In the genomic region with DNA sequence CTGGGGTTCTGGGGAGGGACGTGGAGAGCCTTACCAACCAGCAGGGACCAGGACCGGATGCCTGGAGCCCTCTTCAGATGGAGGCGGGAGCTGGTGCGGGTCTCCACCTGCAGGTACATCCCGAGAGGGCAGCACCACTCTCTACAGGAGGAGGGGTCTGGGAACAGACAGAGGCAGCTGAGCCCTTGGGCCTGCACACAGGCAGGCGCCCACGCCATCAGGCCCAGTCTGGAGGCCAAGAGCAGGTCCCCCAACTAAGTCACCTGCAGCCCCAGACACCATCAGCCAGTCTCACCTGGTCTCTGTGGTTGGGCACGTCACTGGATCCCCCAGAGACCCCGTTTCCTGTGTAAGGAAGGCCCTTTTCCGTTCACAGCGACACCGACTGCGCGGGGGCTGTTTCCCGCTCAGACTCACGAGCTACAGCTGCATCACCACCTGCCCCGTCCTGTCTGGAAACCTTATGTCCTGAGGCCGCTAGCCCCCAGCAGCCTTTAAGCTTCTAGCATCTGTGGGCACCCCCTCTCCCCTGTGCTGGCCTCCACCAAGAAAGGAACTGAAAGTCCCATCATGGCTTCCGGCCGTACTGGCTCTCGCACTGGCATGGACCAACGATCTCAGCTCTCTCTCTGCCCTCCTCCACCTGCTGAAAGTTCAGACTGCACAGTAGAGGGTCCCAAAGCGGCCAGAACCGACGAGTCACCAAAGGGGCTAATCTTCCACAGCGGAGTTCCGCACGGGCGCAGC, we compare ENCODE assay signal across 8 cellular contexts. TPM values are rescaled to one million over a fixed set of nuclear protein-coding genes. Genes with fewer than 3 reads are reported as not detected.
DNase-seq lines count a peak whose midpoint lies in the region; ATAC-seq, FAIRE-seq and TF ChIP-seq lines count a peak whose summit lies in the region.

No MANE protein-coding gene starts in this region.

- TF ChIP-seq CTCF in endothelial cell (IDR thresholded peaks at IDR 0.05; ENCODE audit: unreplicated experiment) (no peak), progenitor cell of endocrine pancreas (IDR thresholded peaks at IDR 0.05; ENCODE audit: unreplicated experiment) (no peak)

- H3K27me3 ChIP-seq in CD4-positive, CD25-positive, alpha-beta regulatory T cell (ENCODE audit: control insufficient read depth, insufficient read depth, low read length) = no peaks in the 10 kb centered on the region

- peak overlapping the region; percentile 96 to 99 (median 97) for H3K27ac Mint-ChIP-seq in CD4-positive, CD25-positive, alpha-beta regulatory T cell
- H3K27ac Mint-ChIP-seq in activated CD4-positive, alpha-beta memory T cell treated with anti-CD3 and anti-CD28 coated beads for 36 hours = peak overlapping the region; percentile 99
- H3K27ac Mint-ChIP-seq in endothelial cell (ENCODE audit: unreplicated experiment) (peak overlapping the region; percentile 72), progenitor cell of endocrine pancreas (peak overlapping the region; percentile 84)

- H3K9me3 ChIP-seq in CD4-positive, CD25-positive, alpha-beta regulatory T cell (ENCODE audit: control insufficient read depth in 2 of 2, low read length in 2 of 2) = no peaks in the 10 kb centered on the region

- peaks cover 6% of the 10 kb centered on the region for H3K27me3 Mint-ChIP-seq in CD4-positive, CD25-positive, alpha-beta regulatory T cell
- no peaks in the 10 kb centered on the region for H3K27me3 Mint-ChIP-seq in activated CD4-positive, alpha-beta memory T cell treated with anti-CD3 and anti-CD28 coated beads for 36 hours
- H3K27me3 Mint-ChIP-seq in endothelial cell (ENCODE audit: unreplicated experiment) (peaks cover 8% of the 10 kb centered on the region), progenitor cell of endocrine pancreas (no peaks in the 10 kb centered on the region)

- peaks cover 37% of the 10 kb centered on the region for H3K4me1 ChIP-seq in CD4-positive, CD25-positive, alpha-beta regulatory T cell (ENCODE audit: control insufficient read depth, insufficient read depth, low read length, poor library complexity, severe bottlenecking)

- peak; percentile 58 for FAIRE-seq in urothelium cell line (lab: Jason Lieb, UNC)

- ATAC-seq in CD4-positive, CD25-positive, alpha-beta regulatory T cell (ENCODE audit: low read depth in 2 of 2) = peak; percentile 68 to 69
- peak; percentile 40 for ATAC-seq in GM21360 (IDR thresholded peaks at IDR 0.05; ENCODE audit: unreplicated experiment)

- DNase-seq in CD4-positive, CD25-positive, alpha-beta regulatory T cell = peak; percentile 68 to 90 (median 83)
- DNase-seq in KBM-7 (peak; percentile 48), endothelial cell (ENCODE audit: low spot score) (peak; percentile 36), progenitor cell of endocrine pancreas (ENCODE audit: low spot score, unreplicated experiment) (no peak), urothelium cell line (ENCODE audit: low spot score) (no peak), HCEC 1CT (no peak)
- DNase-seq in activated CD4-positive, alpha-beta memory T cell treated with anti-CD3 and anti-CD28 coated beads for 36 hours = peak; percentile 85

- H3K36me3 Mint-ChIP-seq in CD4-positive, CD25-positive, alpha-beta regulatory T cell = no peaks in the 10 kb centered on the region
- peaks cover 39% of the 10 kb centered on the region for H3K36me3 Mint-ChIP-seq in activated CD4-positive, alpha-beta memory T cell treated with anti-CD3 and anti-CD28 coated beads for 36 hours
- peaks cover 5% of the 10 kb centered on the region for H3K36me3 Mint-ChIP-seq in endothelial cell (ENCODE audit: low read depth, unreplicated experiment)
- H3K36me3 Mint-ChIP-seq in progenitor cell of endocrine pancreas (ENCODE audit: insufficient read depth) = peaks cover 6% of the 10 kb centered on the region

- peak overlapping the region; percentile 90 for H3K4me3 ChIP-seq in CD4-positive, CD25-positive, alpha-beta regulatory T cell (ENCODE audit: low read depth, low read length)

- H3K9me3 Mint-ChIP-seq in CD4-positive, CD25-positive, alpha-beta regulatory T cell = no peaks in the 10 kb centered on the region
- no peaks in the 10 kb centered on the region for H3K9me3 Mint-ChIP-seq in activated CD4-positive, alpha-beta memory T cell treated with anti-CD3 and anti-CD28 coated beads for 36 hours
- H3K9me3 Mint-ChIP-seq in endothelial cell (ENCODE audit: unreplicated experiment) (no peaks in the 10 kb centered on the region), progenitor cell of endocrine pancreas (ENCODE audit: low read depth) (peaks cover 14% of the 10 kb centered on the region)

- in situ Hi-C loops in KBM-7 (cut with MboI; ENCODE audit: low pct_unique_long_range_greater_than_20kb, low sequenced_read_pairs) = no loop called here

- H3K27ac ChIP-seq in CD4-positive, CD25-positive, alpha-beta regulatory T cell (ENCODE audit: insufficient read depth, low read length, poor library complexity, severe bottlenecking) = peak overlapping the region; percentile 94

- CTCF ChIA-PET in activated CD4-positive, alpha-beta memory T cell treated with anti-CD3 and anti-CD28 coated beads for 36 hours (lab: Charles Lee) = interaction anchor here (0.6 to 1.6 kb wide), 3 partner anchors 24 to 218 kb away, joined by 3 to 6 read pairs (median 3); no protein-coding TSS in a partner anchor

- intact Hi-C loops in activated CD4-positive, alpha-beta memory T cell treated with anti-CD3 and anti-CD28 coated beads for 36 hours (cut with micrococcal nuclease) = loop anchor here (1.0 kb wide), 2 partner anchors 31 to 45 kb away; partner anchors contain the start of genes HEXD and OGFOD3

- H3K4me1 Mint-ChIP-seq in CD4-positive, CD25-positive, alpha-beta regulatory T cell = peaks cover 12 to 47% (median 18%) of the 10 kb centered on the region in 4 donors
- peaks cover 46% of the 10 kb centered on the region for H3K4me1 Mint-ChIP-seq in activated CD4-positive, alpha-beta memory T cell treated with anti-CD3 and anti-CD28 coated beads for 36 hours (ENCODE audit: low read depth)
- H3K4me1 Mint-ChIP-seq in endothelial cell (ENCODE audit: unreplicated experiment) (peaks cover 19% of the 10 kb centered on the region), progenitor cell of endocrine pancreas (ENCODE audit: low read depth) (peaks cover 7% of the 10 kb centered on the region)

- peak overlapping the region; percentile 94 to 99 (median 96) for H3K4me3 Mint-ChIP-seq in CD4-positive, CD25-positive, alpha-beta regulatory T cell
- peak overlapping the region; percentile 85 for H3K4me3 Mint-ChIP-seq in activated CD4-positive, alpha-beta memory T cell treated with anti-CD3 and anti-CD28 coated beads for 36 hours
- H3K4me3 Mint-ChIP-seq in endothelial cell (ENCODE audit: unreplicated experiment) = peak overlapping the region; percentile 84
- H3K4me3 Mint-ChIP-seq in progenitor cell of endocrine pancreas (ENCODE audit: low read depth) = peak overlapping the region; percentile 81

- POLR2A ChIA-PET in activated CD4-positive, alpha-beta memory T cell treated with anti-CD3 and anti-CD28 coated beads for 36 hours (lab: Charles Lee) = interaction anchor here (0.6 to 3.0 kb wide), 12 partner anchors 9 to 220 kb away, joined by 3 to 22 read pairs (median 4); partner anchors contain the start of genes CD7, FOXK2 and NARF

- H3K36me3 ChIP-seq in CD4-positive, CD25-positive, alpha-beta regulatory T cell (ENCODE audit: control insufficient read depth, insufficient read depth, low read length) = peaks cover 9% of the 10 kb centered on the region

RNA-seq across cellular contexts. Expression of gene CYBC1, which starts 1.2 kb away (rescaled TPM):
- 155 TPM for total RNA-seq in CD4-positive, CD25-positive, alpha-beta regulatory T cell
- 100 to 1,000 TPM; 174 to 230 (median 203) TPM for polyA plus RNA-seq in CD4-positive, CD25-positive, alpha-beta regulatory T cell
- 100 to 1,000 TPM; 333 to 343 TPM for total RNA-seq in activated CD4-positive, alpha-beta memory T cell treated with anti-CD3 and anti-CD28 coated beads for 36 hours
- total RNA-seq in endothelial cell (ENCODE audit: unreplicated experiment) = 75.7 TPM
- total RNA-seq in progenitor cell of endocrine pancreas = 109 and 117 TPM in 2 replicates

RNA-seq across cellular contexts. Expression of gene NARF, which starts 9.2 kb away (rescaled TPM):
- 93.2 TPM for total RNA-seq in CD4-positive, CD25-positive, alpha-beta regulatory T cell
- 100 to 1,000 TPM in 3 of 4 donors, 10 to 100 TPM in 1; 97.0 to 141 (median 114) TPM for polyA plus RNA-seq in CD4-positive, CD25-positive, alpha-beta regulatory T cell
- total RNA-seq in activated CD4-positive, alpha-beta memory T cell treated with anti-CD3 and anti-CD28 coated beads for 36 hours = 100 to 1,000 TPM; 101 to 110 TPM
- total RNA-seq in endothelial cell (ENCODE audit: unreplicated experiment) (88.7 TPM), progenitor cell of endocrine pancreas (86.9 and 94.0 TPM in 2 replicates)

RNA-seq across cellular contexts. Expression of gene OGFOD3, which starts 30.9 kb away (rescaled TPM):
- 13.9 TPM for total RNA-seq in CD4-positive, CD25-positive, alpha-beta regulatory T cell
- 10 to 100 TPM; 20.5 to 32.9 (median 24.6) TPM for polyA plus RNA-seq in CD4-positive, CD25-positive, alpha-beta regulatory T cell
- 10 to 100 TPM; 29.7 to 32.2 TPM for total RNA-seq in activated CD4-positive, alpha-beta memory T cell treated with anti-CD3 and anti-CD28 coated beads for 36 hours
- total RNA-seq in endothelial cell (ENCODE audit: unreplicated experiment) (15.7 TPM), progenitor cell of endocrine pancreas (31.3 and 31.4 TPM in 2 replicates)

RNA-seq across cellular contexts. Expression of gene HEXD, which starts 31.2 kb away (rescaled TPM):
- 42.8 TPM for total RNA-seq in CD4-positive, CD25-positive, alpha-beta regulatory T cell
- 10 to 100 TPM in 3 of 4 donors, 1 to 10 TPM in 1; 9.7 to 13.0 (median 11.3) TPM for polyA plus RNA-seq in CD4-positive, CD25-positive, alpha-beta regulatory T cell
- 10 to 100 TPM; 21.7 to 26.0 TPM for total RNA-seq in activated CD4-positive, alpha-beta memory T cell treated with anti-CD3 and anti-CD28 coated beads for 36 hours
- 22.0 TPM for total RNA-seq in endothelial cell (ENCODE audit: unreplicated experiment)
- 76.7 and 86.4 TPM in 2 replicates for total RNA-seq in progenitor cell of endocrine pancreas

Comparison
In these comparisons a context has a peak if more than half of its experiments do, and no peak if none do; other contexts are left out.
1. DNase-seq: peak in CD4-positive, CD25-positive, alpha-beta regulatory T cell (3 of 3), KBM-7 (single experiment), activated CD4-positive, alpha-beta memory T cell treated with anti-CD3 and anti-CD28 coated beads for 36 hours (single experiment) and endothelial cell (single experiment); none in progenitor cell of endocrine pancreas (single experiment), urothelium cell line (single experiment) and HCEC 1CT (single experiment).
2. Peak in every context shown above with its lines, with median percentiles within 50 percentile points of each other: H3K27ac Mint-ChIP-seq and H3K4me3 Mint-ChIP-seq.